8 cellular contexts compared by ENCODE assay signal in the genomic region with DNA sequence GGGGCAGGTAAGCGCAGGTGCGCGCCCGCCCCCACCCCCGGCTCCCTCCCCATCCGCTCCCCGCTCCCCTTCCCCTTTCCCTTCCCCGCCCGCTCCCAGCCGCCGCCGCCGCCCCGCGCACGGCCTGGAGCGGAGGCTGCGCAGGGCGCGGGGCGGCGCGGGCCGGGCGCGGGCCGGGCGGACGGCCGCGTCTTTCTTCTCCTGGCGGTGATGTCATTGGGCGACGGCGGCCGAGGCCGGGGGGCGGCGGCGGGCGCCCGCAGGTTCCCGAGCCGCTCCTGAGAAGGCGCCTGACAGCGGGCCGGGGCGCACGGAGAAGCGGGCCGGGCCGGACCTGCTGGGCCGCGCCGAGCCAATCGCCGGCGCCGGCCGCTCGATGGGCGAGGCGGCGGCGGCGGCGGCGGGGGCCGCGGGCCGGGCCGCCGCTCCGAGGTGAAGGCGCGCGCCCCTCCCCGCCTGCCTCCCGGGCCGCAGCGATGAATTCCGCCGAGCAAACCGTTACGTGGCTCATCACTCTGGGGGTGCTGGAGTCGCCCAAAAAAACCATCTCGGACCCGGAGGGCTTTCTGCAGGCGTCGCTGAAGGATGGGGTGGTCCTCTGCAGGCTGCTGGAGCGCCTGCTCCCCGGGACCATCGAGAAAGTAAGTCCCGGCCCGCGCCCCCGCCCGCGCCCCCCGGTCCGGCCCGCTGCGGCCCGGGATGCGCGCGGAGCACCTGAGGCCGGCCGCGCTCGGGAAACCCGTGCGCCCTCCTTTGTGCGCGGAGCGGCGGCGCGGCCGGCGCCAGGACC. TPM values are rescaled to one million over a fixed set of nuclear protein-coding genes. Genes with fewer than 3 reads are reported as not detected.
A peak's percentile ranks its signal among the peaks of the same experiment; 100 is the strongest.
DNase-seq lines count a peak whose midpoint lies in the region; ATAC-seq and TF ChIP-seq lines count a peak whose summit lies in the region.

A gene with protein sequence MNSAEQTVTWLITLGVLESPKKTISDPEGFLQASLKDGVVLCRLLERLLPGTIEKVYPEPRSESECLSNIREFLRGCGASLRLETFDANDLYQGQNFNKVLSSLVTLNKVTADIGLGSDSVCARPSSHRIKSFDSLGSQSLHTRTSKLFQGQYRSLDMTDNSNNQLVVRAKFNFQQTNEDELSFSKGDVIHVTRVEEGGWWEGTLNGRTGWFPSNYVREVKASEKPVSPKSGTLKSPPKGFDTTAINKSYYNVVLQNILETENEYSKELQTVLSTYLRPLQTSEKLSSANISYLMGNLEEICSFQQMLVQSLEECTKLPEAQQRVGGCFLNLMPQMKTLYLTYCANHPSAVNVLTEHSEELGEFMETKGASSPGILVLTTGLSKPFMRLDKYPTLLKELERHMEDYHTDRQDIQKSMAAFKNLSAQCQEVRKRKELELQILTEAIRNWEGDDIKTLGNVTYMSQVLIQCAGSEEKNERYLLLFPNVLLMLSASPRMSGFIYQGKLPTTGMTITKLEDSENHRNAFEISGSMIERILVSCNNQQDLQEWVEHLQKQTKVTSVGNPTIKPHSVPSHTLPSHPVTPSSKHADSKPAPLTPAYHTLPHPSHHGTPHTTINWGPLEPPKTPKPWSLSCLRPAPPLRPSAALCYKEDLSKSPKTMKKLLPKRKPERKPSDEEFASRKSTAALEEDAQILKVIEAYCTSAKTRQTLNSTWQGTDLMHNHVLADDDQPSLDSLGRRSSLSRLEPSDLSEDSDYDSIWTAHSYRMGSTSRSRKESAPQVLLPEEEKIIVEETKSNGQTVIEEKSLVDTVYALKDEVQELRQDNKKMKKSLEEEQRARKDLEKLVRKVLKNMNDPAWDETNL (plus strand): TSS at position 260 of the 790 bp plus-strand sequence. CDS start 217 bp downstream, at position 477.

- POLR2A ChIA-PET in BJ (lab: Charles Lee) = no interaction called here
- POLR2A ChIA-PET in T-cell (lab: Charles Lee) = no interaction called here

- peak in 3 of 4 experiments; percentile 46 to 53 (median 49) for ATAC-seq in T-cell (replicated peaks in 1 of 4)
- no peak for ATAC-seq in aorta (ENCODE audit: low FRiP score)
- no peak for ATAC-seq in GM21737 (IDR thresholded peaks at IDR 0.05; ENCODE audit: unreplicated experiment)
- no peak for ATAC-seq in HG03469 (IDR thresholded peaks at IDR 0.05; ENCODE audit: unreplicated experiment)

- H3K9me3 ChIP-seq in muscle layer of duodenum (ENCODE audit: control insufficient read depth in 1 of 2, low read length in 2 of 2) (no peaks in the 10 kb centered on the region), aorta (ENCODE audit: control insufficient read depth, low read length) (no peaks in the 10 kb centered on the region)

- DNase-seq in BJ (ENCODE audit: low read depth) (no peak), GM20000 (ENCODE audit: low spot score) (peak; percentile 66), T-cell (no peak), epithelial cell of proximal tubule (ENCODE audit: low read depth) (no peak), aorta (peak in 1 of 2 donors; percentile 86)

- peak within 1 kb of the TSS in 1 of 2 donors; percentile 63 for H3K27ac Mint-ChIP-seq in T-cell

- 0 to 1% methylated on average over 53 to 121 of the region's 121 CpGs for WGBS in aorta, 2 donors

- H3K4me3 Mint-ChIP-seq in T-cell = peak within 1 kb of the TSS; percentile 80 to 91 (median 84)

- no peaks in the 10 kb centered on the region for H3K36me3 Mint-ChIP-seq in T-cell

- CTCF ChIA-PET in BJ (lab: Yijun Ruan, JAX) (interaction anchor here (1.7 kb wide), 1 partner anchor 48 kb away, joined by 10 read pairs; no protein-coding TSS in a partner anchor), T-cell (lab: Charles Lee) (no interaction called here)

- peaks cover 0 to 9% of the 10 kb centered on the region in 2 donors for H3K4me1 ChIP-seq in muscle layer of duodenum (ENCODE audit: control insufficient read depth in 1 of 2, insufficient read depth in 2 of 2, low read length in 2 of 2)
- H3K4me1 ChIP-seq in aorta (ENCODE audit: control insufficient read depth in 1 of 2, insufficient read depth in 2 of 2, low read length in 2 of 2) = peaks cover 0 to 2% of the 10 kb centered on the region in 2 donors

- H3K36me3 ChIP-seq in BJ (ENCODE audit: control insufficient read depth, insufficient read depth, low read length) (no peaks in the 10 kb centered on the region), muscle layer of duodenum (ENCODE audit: control insufficient read depth in 1 of 2, insufficient read depth in 2 of 2, low read length in 2 of 2) (no peaks in the 10 kb centered on the region), aorta (ENCODE audit: control insufficient read depth in 1 of 2, insufficient read depth in 2 of 2, low read length in 1 of 2) (no peaks in the 10 kb centered on the region)

- TF ChIP-seq CTCF in BJ (IDR thresholded peaks at IDR 0.05; ENCODE audit: insufficient read depth, low read depth, low read length) = no peak
- no peak for TF ChIP-seq CTCF in GM20000 (IDR thresholded peaks at IDR 0.05; ENCODE audit: extremely low read depth, missing control alignments)
- TF ChIP-seq CTCF in epithelial cell of proximal tubule (conservative IDR thresholded peaks at IDR 0.05; ENCODE audit: low read depth, low read length) = no peak

- peaks cover 70% of the 10 kb centered on the region in 2 donors for H3K27me3 Mint-ChIP-seq in T-cell

- peaks cover 14 to 18% (median 14%) of the 10 kb centered on the region in 3 donors for H3K4me1 Mint-ChIP-seq in T-cell

- no peaks in the 10 kb centered on the region for H3K9me3 Mint-ChIP-seq in T-cell

- intact Hi-C loops in aorta (cut with DNase I) = loop anchor here (2.0 to 10.0 kb wide), 4 partner anchors 37 to 170 kb away; no protein-coding TSS in a partner anchor

- H3K4me3 ChIP-seq in BJ (ENCODE audit: low read depth, low read length) = peak within 1 kb of the TSS; percentile 52
- peak within 1 kb of the TSS; percentile 58 for H3K4me3 ChIP-seq in epithelial cell of proximal tubule (ENCODE audit: low read depth, low read length)
- H3K4me3 ChIP-seq in muscle layer of duodenum (ENCODE audit: low read depth in 1 of 2, low read length in 2 of 2) = peak within 1 kb of the TSS; percentile 52 to 71
- H3K4me3 ChIP-seq in aorta (ENCODE audit: low read length in 2 of 2) = peak within 1 kb of the TSS; percentile 23 to 99

- H3K27ac ChIP-seq in muscle layer of duodenum (ENCODE audit: low read length) = no peak within 1 kb of the TSS
- H3K27ac ChIP-seq in aorta (ENCODE audit: low read depth in 1 of 2, low read length in 2 of 2) = peak within 1 kb of the TSS; percentile 89 to 95

- H3K27me3 ChIP-seq in BJ (ENCODE audit: control insufficient read depth, insufficient read depth, low read length) = peaks cover 23% of the 10 kb centered on the region
- peaks cover 10% of the 10 kb centered on the region for H3K27me3 ChIP-seq in muscle layer of duodenum (ENCODE audit: low read depth, low read length)
- no peaks in the 10 kb centered on the region for H3K27me3 ChIP-seq in aorta (ENCODE audit: control insufficient read depth in 1 of 2, insufficient read depth in 2 of 2, low read length in 1 of 2)

RNA-seq across cellular contexts. Expression of the gene that starts here (rescaled TPM):
- 25.7 and 32.0 TPM in 2 replicates for polyA plus RNA-seq in BJ (2011; rRNA removed)
- 25.6 and 39.9 TPM in 2 replicates for polyA minus RNA-seq in BJ (2011; rRNA and poly(A)+ RNA removed)
- total RNA-seq in T-cell = 10 to 100 TPM; 68.0 to 85.8 (median 83.7) TPM
- total RNA-seq in epithelial cell of proximal tubule = 18.2 and 21.9 TPM in 2 replicates
- total RNA-seq in aorta = 100 to 1,000 TPM; 124 to 132 TPM
- polyA plus RNA-seq in aorta = 10 to 100 TPM; 16.2 to 76.5 TPM

Comparison
In these comparisons a context has a peak if more than half of its experiments do, and no peak if none do; other contexts are left out.
1. ATAC-seq: peak in T-cell (3 of 4); none in aorta (single experiment), GM21737 (single experiment) and HG03469 (single experiment).
2. Peak in every context shown above with its lines, with median percentiles within 50 percentile points of each other: H3K4me3 ChIP-seq.